ENCODE assay signal across 24 cellular contexts in genomic region chr11:35937751-35938150, GRCh38.
"Had no signal": no experiment of that assay in that cellular context is flagged by ENCODE, and none has a peak within 500 bp of the region (broad histone marks: within the 10 kb centered on the region; RNA-seq: fewer than 3 reads in every experiment).

No MANE protein-coding gene starts in this region.

- H3K9me3 Mint-ChIP-seq: dendritic cell treated with granulocyte-macrophage colony-stimulating factor and Interleukin-4, amounts not matched to agents 40 ng/mL and 50 ng/mL, for 4 days; effector memory CD8-positive, alpha-beta T cell; immature natural killer cell; stimulated activated effector memory CD8-positive, alpha-beta T cell treated with anti-CD3 and anti-CD28 coated beads, Interleukin-12 subunit alpha, Interleukin-12 subunit beta, amount 100 ng/mL, for 72 hours; stimulated activated naive CD8-positive, alpha-beta T cell treated with anti-CD3 and anti-CD28 coated beads, Interleukin-15, Interleukin-2, amounts not matched to agents 100 ng/mL and 50 ng/mL, for 24 hours had no signal

- H3K4me1 Mint-ChIP-seq: immature natural killer cell; stimulated activated effector memory CD8-positive, alpha-beta T cell treated with anti-CD3 and anti-CD28 coated beads, Interleukin-12 subunit alpha, Interleukin-12 subunit beta, amount 100 ng/mL, for 72 hours had no signal

- H3K4me3 Mint-ChIP-seq: dendritic cell treated with granulocyte-macrophage colony-stimulating factor and Interleukin-4, amounts not matched to agents 40 ng/mL and 50 ng/mL, for 4 days; effector memory CD8-positive, alpha-beta T cell; immature natural killer cell; nephron progenitor cell; stimulated activated effector memory CD8-positive, alpha-beta T cell treated with anti-CD3 and anti-CD28 coated beads, Interleukin-12 subunit alpha, Interleukin-12 subunit beta, amount 100 ng/mL, for 72 hours; stimulated activated naive CD8-positive, alpha-beta T cell treated with anti-CD3 and anti-CD28 coated beads, Interleukin-15, Interleukin-2, amounts not matched to agents 100 ng/mL and 50 ng/mL, for 24 hours had no signal

- H3K36me3 ChIP-seq: esophagus squamous epithelium, ovary, tibial nerve, upper lobe of right lung, vagina had no signal

- H3K27ac Mint-ChIP-seq: dendritic cell treated with granulocyte-macrophage colony-stimulating factor and Interleukin-4, amounts not matched to agents 40 ng/mL and 50 ng/mL, for 4 days; effector memory CD8-positive, alpha-beta T cell; immature natural killer cell; nephron progenitor cell; stimulated activated effector memory CD8-positive, alpha-beta T cell treated with anti-CD3 and anti-CD28 coated beads, Interleukin-12 subunit alpha, Interleukin-12 subunit beta, amount 100 ng/mL, for 72 hours; stimulated activated naive CD8-positive, alpha-beta T cell treated with anti-CD3 and anti-CD28 coated beads, Interleukin-15, Interleukin-2, amounts not matched to agents 100 ng/mL and 50 ng/mL, for 24 hours had no signal

- ATAC-seq: effector memory CD8-positive, alpha-beta T cell; foreskin keratinocyte; left ventricle myocardium superior; right cardiac atrium; stimulated activated effector memory CD8-positive, alpha-beta T cell treated with anti-CD3 and anti-CD28 coated beads, Interleukin-12 subunit alpha, Interleukin-12 subunit beta, amount 100 ng/mL, for 72 hours; upper lobe of right lung had no signal

- H3K27me3 ChIP-seq: esophagus squamous epithelium, foreskin keratinocyte, ovary, testis, tibial nerve, upper lobe of right lung, vagina had no signal

- H3K27ac ChIP-seq: epithelial cell of prostate, esophagus squamous epithelium, foreskin keratinocyte, ovary, testis, tibial nerve, upper lobe of right lung, vagina had no signal

- H3K4me3 ChIP-seq: esophagus squamous epithelium, lung, ovary, smooth muscle cell, testis, tibial nerve, upper lobe of right lung, vagina had no signal

- H3K9me3 ChIP-seq: esophagus squamous epithelium, ovary, testis, tibial nerve, upper lobe of right lung, vagina had no signal

- DNase-seq: effector memory CD8-positive, alpha-beta T cell; esophagus squamous epithelium; foreskin keratinocyte; immature natural killer cell; left ventricle myocardium superior; mesenchymal stem cell; midbrain; nephron progenitor cell; ovary; right cardiac atrium; stimulated activated CD4-positive, alpha-beta T cell treated with anti-CD3 and anti-CD28 coated beads, Interleukin-4, amount 100 ng/mL, for 1 hour; stimulated activated CD8-positive, alpha-beta memory T cell treated with anti-CD3 and anti-CD28 coated beads, Interleukin-4, amount 100 ng/mL, for 48 hours; testis; upper lobe of right lung had no signal

- H3K4me2 ChIP-seq: smooth muscle cell had no signal

- H3K4me1 ChIP-seq: esophagus squamous epithelium, testis, vagina had no signal

- FAIRE-seq: colon, keratinocyte had no signal

- H3K36me3 Mint-ChIP-seq: immature natural killer cell; stimulated activated effector memory CD8-positive, alpha-beta T cell treated with anti-CD3 and anti-CD28 coated beads, Interleukin-12 subunit alpha, Interleukin-12 subunit beta, amount 100 ng/mL, for 72 hours had no signal
